In genomic region chr6:156655267-156655918, GRCh38 we compare ENCODE assay signal across 26 cellular contexts.
"Had no signal": no experiment of that assay in that cellular context is flagged by ENCODE, and none has a peak within 500 bp of the region (broad histone marks: within the 10 kb centered on the region; RNA-seq: fewer than 3 reads in every experiment).

No MANE protein-coding gene starts in this region.

- H3K4me3 Mint-ChIP-seq: activated T-cell treated with anti-CD3 and anti-CD28 coated beads, Interleukin-2, amount 50 U/mL, for 24 hours; activated T-helper 17 cell treated with anti-CD3 and anti-CD28 coated beads, Interleukin-2, amount 50 U/mL, for 72 hours; natural killer cell treated with Interleukin-12 subunit alpha and Interleukin-12 subunit beta and Interleukin-15 and Interleukin-18, amount 100 ng/mL, for 72 hours; type B pancreatic cell had no signal

- H3K27me3 ChIP-seq: adrenal gland, ascending aorta, brain microvascular endothelial cell, gastroesophageal sphincter, pancreas, right atrium auricular region, spleen, vagina had no signal

- H3K36me3 ChIP-seq: adrenal gland, ascending aorta, brain microvascular endothelial cell, gastroesophageal sphincter, pancreas, right atrium auricular region, spleen, thoracic aorta, vagina had no signal

- H3K36me3 Mint-ChIP-seq: activated naive CD4-positive, alpha-beta T cell treated with anti-CD3 and anti-CD28 coated beads, Interleukin-2, amount 50 U/mL, for 72 hours; natural killer cell treated with Interleukin-12 subunit alpha and Interleukin-12 subunit beta and Interleukin-15 and Interleukin-18, amount 100 ng/mL, for 72 hours; type B pancreatic cell had no signal

- H3K4me1 ChIP-seq: spleen, vagina had no signal

- H3K27ac ChIP-seq: adrenal gland, ascending aorta, brain microvascular endothelial cell, dorsolateral prefrontal cortex, epithelial cell of prostate, gastroesophageal sphincter, pancreas, psoas muscle, right atrium auricular region, spleen, thoracic aorta, vagina, VCaP had no signal

- DNase-seq: activated CD4-positive, CD25-positive, alpha-beta regulatory T cell treated with anti-CD3 and anti-CD28 coated beads, Interleukin-2, amount 50 U/mL, for 72 hours; activated T-cell treated with anti-CD3 and anti-CD28 coated beads, Interleukin-2, amount 50 U/mL, for 24 hours; adrenal gland; brain microvascular endothelial cell; caudate nucleus; dorsolateral prefrontal cortex; head of caudate nucleus; left ventricle myocardium superior; pancreas; psoas muscle; spleen; stimulated activated CD4-positive, alpha-beta T cell treated with anti-CD3 and anti-CD28 coated beads, Interleukin-4, amount 100 ng/mL, for 1 hour; stimulated activated naive CD4-positive, alpha-beta T cell had no signal

- H3K9me3 Mint-ChIP-seq: activated T-cell treated with anti-CD3 and anti-CD28 coated beads, Interleukin-2, amount 50 U/mL, for 24 hours; activated T-helper 17 cell treated with anti-CD3 and anti-CD28 coated beads, Interleukin-2, amount 50 U/mL, for 72 hours; natural killer cell treated with Interleukin-12 subunit alpha and Interleukin-12 subunit beta and Interleukin-15 and Interleukin-18, amount 100 ng/mL, for 72 hours; type B pancreatic cell had no signal

- H3K9me3 ChIP-seq: adrenal gland, pancreas, psoas muscle, right atrium auricular region, spleen, thoracic aorta, vagina had no signal

- H3K27ac Mint-ChIP-seq: activated naive CD4-positive, alpha-beta T cell treated with anti-CD3 and anti-CD28 coated beads, Interleukin-2, amount 50 U/mL, for 72 hours; activated T-cell treated with anti-CD3 and anti-CD28 coated beads, Interleukin-2, amount 50 U/mL, for 24 hours; activated T-helper 17 cell treated with anti-CD3 and anti-CD28 coated beads, Interleukin-2, amount 50 U/mL, for 72 hours; natural killer cell treated with Interleukin-12 subunit alpha and Interleukin-12 subunit beta and Interleukin-15 and Interleukin-18, amount 100 ng/mL, for 72 hours; type B pancreatic cell had no signal

- H3K27me3 Mint-ChIP-seq: activated T-cell treated with anti-CD3 and anti-CD28 coated beads, Interleukin-2, amount 50 U/mL, for 24 hours had no signal

- FAIRE-seq: colon, islet of Langerhans, pancreas had no signal

- H3K4me3 ChIP-seq: adrenal gland, ascending aorta, dorsolateral prefrontal cortex, gastroesophageal sphincter, pancreas, psoas muscle, right atrium auricular region, spleen, thoracic aorta, vagina had no signal
